In the genomic region with DNA sequence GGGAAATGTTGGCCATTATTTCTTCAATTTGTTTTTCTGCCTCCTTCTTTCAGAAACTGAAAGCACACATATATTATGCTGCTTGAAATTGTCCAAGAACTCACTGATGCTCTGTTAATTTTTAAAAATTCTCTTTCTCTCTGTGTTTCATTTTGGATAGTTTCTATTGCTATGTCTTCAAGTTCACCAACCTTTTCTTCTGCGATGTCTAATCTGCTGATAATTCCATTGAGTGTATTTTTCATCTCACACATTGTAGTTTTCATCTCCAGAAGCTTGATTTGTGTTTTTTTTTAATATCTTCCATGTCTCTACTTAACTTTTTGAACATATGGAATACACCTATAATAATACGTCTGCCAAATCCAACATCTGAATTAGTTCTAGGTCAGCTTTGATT, we compare ENCODE assay signal across 30 cellular contexts.
"Had no signal": no experiment of that assay in that cellular context is flagged by ENCODE, and none has a peak within 500 bp of the region (broad histone marks: within the 10 kb centered on the region; RNA-seq: fewer than 3 reads in every experiment).

No MANE protein-coding gene starts in this region.

- H3K79me2 ChIP-seq: parathyroid adenoma had no signal

- H3K4me3 ChIP-seq: neural progenitor cell, ovary, psoas muscle, skin epidermis, smooth muscle cell, spleen, stomach, thoracic aorta, thyroid gland, tibial nerve, upper lobe of left lung, vagina had no signal

- FAIRE-seq: urothelium cell line had no signal

- ATAC-seq: natural killer cell; psoas muscle; right cardiac atrium; sciatic nerve; stimulated activated memory B cell treated with anti-CD40 and anti-IgM and Interleukin-4, amounts not matched to agents 10 μg/mL and 1 μg/mL and 100 μg/mL, for 72 hours; stimulated activated naive CD8-positive, alpha-beta T cell treated with anti-CD3 and anti-CD28 coated beads, Interleukin-15, Interleukin-2, amounts not matched to agents 100 U/mL and 50 U/mL, for 24 hours had no signal

- H3K36me3 ChIP-seq: neural progenitor cell, ovary, spleen, stomach, thoracic aorta, thyroid gland, tibial nerve, upper lobe of left lung, vagina had no signal

- H3K27ac ChIP-seq: neural progenitor cell, ovary, parathyroid adenoma, psoas muscle, skin epidermis, spleen, stomach, thoracic aorta, thyroid gland, tibial nerve, upper lobe of left lung, vagina had no signal

- DNase-seq: natural killer cell; occipital lobe; ovary; posterior cingulate gyrus; psoas muscle; right cardiac atrium; spleen; stimulated activated CD4-positive, alpha-beta T cell treated with anti-CD3 and anti-CD28 coated beads, Interleukin-12 subunit alpha, Interleukin-12 subunit beta, amount 100 ng/mL, for 4 hours; stimulated activated CD4-positive, alpha-beta T cell treated with anti-CD3 and anti-CD28 coated beads, Interleukin-1b, Interleukin-23, amount 100 ng/mL, for 48 hours; stimulated activated CD4-positive, alpha-beta T cell treated with anti-CD3 and anti-CD28 coated beads, Interleukin-4, amount 100 ng/mL, for 1 hour; stimulated activated CD4-positive, alpha-beta T cell treated with anti-CD3 and anti-CD28 coated beads, Interleukin-4, amount 100 ng/mL, for 4 hours; stimulated activated CD8-positive, alpha-beta memory T cell treated with anti-CD3 and anti-CD28 coated beads, Interleukin-4, amount 100 ng/mL, for 48 hours; stimulated activated naive CD4-positive, alpha-beta T cell; stimulated activated naive CD8-positive, alpha-beta T cell treated with anti-CD3 and anti-CD28 coated beads, Interleukin-15, Interleukin-2, amounts not matched to agents 100 U/mL and 50 U/mL, for 24 hours; stomach; thyroid gland; trophoblast cell; upper lobe of left lung had no signal

- H3K27me3 ChIP-seq: ovary, thyroid gland, vagina had no signal

- H3K4me1 Mint-ChIP-seq: nephron; neural progenitor cell; stimulated activated memory B cell treated with anti-CD40 and anti-IgM and Interleukin-4, amounts not matched to agents 10 μg/mL and 1 μg/mL and 100 μg/mL, for 72 hours had no signal

- H3K4me2 ChIP-seq: neural progenitor cell, smooth muscle cell had no signal

- H3K9me3 ChIP-seq: ovary, stomach, thoracic aorta, thyroid gland, upper lobe of left lung, vagina had no signal

- H2AFZ ChIP-seq: neural progenitor cell, parathyroid adenoma had no signal

- H3K9me3 Mint-ChIP-seq: natural killer cell, neural progenitor cell had no signal

- H3K9ac ChIP-seq: neural progenitor cell, parathyroid adenoma had no signal

- H3K4me1 ChIP-seq: neural progenitor cell, parathyroid adenoma, psoas muscle, spleen, stomach, thyroid gland, tibial nerve, upper lobe of left lung, vagina had no signal

- H3K4me3 Mint-ChIP-seq: natural killer cell; nephron; neural progenitor cell; stimulated activated memory B cell treated with anti-CD40 and anti-IgM and Interleukin-4, amounts not matched to agents 10 μg/mL and 1 μg/mL and 100 μg/mL, for 72 hours had no signal

- H3K27ac Mint-ChIP-seq: natural killer cell; nephron; neural progenitor cell; progenitor cell of endocrine pancreas; stimulated activated memory B cell treated with anti-CD40 and anti-IgM and Interleukin-4, amounts not matched to agents 10 μg/mL and 1 μg/mL and 100 μg/mL, for 72 hours had no signal
